ENCODE assay signal across 13 cellular contexts in the genomic region with DNA sequence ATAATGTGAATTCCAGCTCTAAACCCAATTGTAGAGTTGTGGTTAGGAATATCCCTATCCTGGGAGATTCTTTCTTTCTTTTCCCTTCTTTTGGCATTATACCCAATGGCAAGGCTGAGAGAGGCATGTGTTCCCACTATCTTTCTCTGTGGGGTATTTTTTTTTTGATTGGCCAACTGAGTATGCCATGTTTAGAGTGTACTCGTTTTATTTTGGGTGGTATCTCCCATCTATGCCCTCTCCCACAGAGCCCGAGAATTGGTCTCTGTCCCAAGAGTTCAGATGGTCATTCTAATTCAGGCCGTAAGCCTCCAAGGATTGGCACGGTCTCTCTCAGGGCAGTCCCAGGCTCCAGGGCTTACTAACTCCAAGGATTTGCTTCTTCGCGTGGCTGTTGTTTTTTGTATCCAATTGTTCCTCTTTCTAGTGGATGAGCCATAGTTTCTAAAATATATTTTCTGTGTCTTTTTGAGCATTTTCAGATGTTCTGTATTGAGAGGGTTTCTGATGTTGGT.
A peak's percentile ranks its signal among the peaks of the same experiment; 100 is the strongest.
DNase-seq lines count a peak whose midpoint lies in the region; ATAC-seq lines count a peak whose summit lies in the region.
"Had no signal": no experiment of that assay in that cellular context is flagged by ENCODE, and none has a peak within 500 bp of the region (broad histone marks: within the 10 kb centered on the region; RNA-seq: fewer than 3 reads in every experiment).

No MANE protein-coding gene starts in this region.

- no peaks in the 10 kb centered on the region for H3K4me1 Mint-ChIP-seq in activated T-cell treated with anti-CD3 and anti-CD28 coated beads, Interleukin-2, amount 50 U/mL, for 4 hours (ENCODE audit: low read depth)
- H3K4me1 Mint-ChIP-seq: CD4-positive, alpha-beta memory T cell had no signal

- H3K4me3 Mint-ChIP-seq in activated T-cell treated with anti-CD3 and anti-CD28 coated beads, Interleukin-2, amount 50 U/mL, for 4 hours: no peak overlapping the region
- H3K4me3 Mint-ChIP-seq: CD4-positive, alpha-beta memory T cell had no signal

- H3K9me3 Mint-ChIP-seq in activated T-cell treated with anti-CD3 and anti-CD28 coated beads, Interleukin-2, amount 50 U/mL, for 4 hours: no peaks in the 10 kb centered on the region

- ATAC-seq in GM19397 (IDR thresholded peaks at IDR 0.05; ENCODE audit: unreplicated experiment) (no peak), GM21723 (IDR thresholded peaks at IDR 0.05; ENCODE audit: unreplicated experiment) (no peak)
- ATAC-seq in activated T-cell treated with anti-CD3 and anti-CD28 coated beads, Interleukin-2, amount 50 U/mL, for 4 hours: no peak

- H3K27me3 Mint-ChIP-seq in activated T-cell treated with anti-CD3 and anti-CD28 coated beads, Interleukin-2, amount 50 U/mL, for 4 hours (ENCODE audit: low read depth): no peaks in the 10 kb centered on the region
- H3K27me3 Mint-ChIP-seq: CD4-positive, alpha-beta memory T cell had no signal

- H3K36me3 Mint-ChIP-seq in activated T-cell treated with anti-CD3 and anti-CD28 coated beads, Interleukin-2, amount 50 U/mL, for 4 hours (ENCODE audit: insufficient read depth): no peaks in the 10 kb centered on the region
- H3K36me3 Mint-ChIP-seq: CD4-positive, alpha-beta memory T cell had no signal

- DNase-seq in amniotic epithelial cell (ENCODE audit: low read depth): peak; percentile 21
- DNase-seq in cerebellar nuclear complex (lab: John Stamatoyannopoulos, UW): peak; percentile 86 to 90
- peak; percentile 59 for DNase-seq in myocyte (ENCODE audit: low read depth)
- no peak for DNase-seq in NCI-H524 treated with DMSO at 0.1 percent for 48 hours (lab: John Stamatoyannopoulos, UW)
- DNase-seq in activated T-cell treated with anti-CD3 and anti-CD28 coated beads, Interleukin-2, amount 50 U/mL, for 4 hours: no peak
- DNase-seq: Calu3; CD4-positive, alpha-beta memory T cell; COR-L47; DMS53; DMS79 treated with DMSO at 0.1 percent for 48 hours; GOT3 had no signal

Comparison
In these comparisons a context has a peak if more than half of its experiments do, and no peak if none do; other contexts are left out.
1. DNase-seq: peak in amniotic epithelial cell (single experiment), cerebellar nuclear complex (2 of 2) and myocyte (single experiment); none in NCI-H524 treated with DMSO at 0.1 percent for 48 hours (single experiment) and activated T-cell treated with anti-CD3 and anti-CD28 coated beads, Interleukin-2, amount 50 U/mL, for 4 hours (single experiment).